ENCODE assay signal across 14 cellular contexts in genomic region chr16:74169687-74170522, GRCh38.
DNase-seq lines count a peak whose midpoint lies in the region; ATAC-seq and TF ChIP-seq lines count a peak whose summit lies in the region.
"Had no signal": no experiment of that assay in that cellular context is flagged by ENCODE, and none has a peak within 500 bp of the region (broad histone marks: within the 10 kb centered on the region; RNA-seq: fewer than 3 reads in every experiment).

No MANE protein-coding gene starts in this region.

- intact Hi-C loops in psoas muscle (cut with DNase I): no loop called here

- WGBS in psoas muscle, 3 donors: 11 to 20% (median 16%) methylated on average over 12 of the region's 12 CpGs

- no peak for ATAC-seq in psoas muscle
- no peak for ATAC-seq in activated T-cell treated with anti-CD3 and anti-CD28 coated beads, Interleukin-2, amount 50 U/mL, for 4 hours
- ATAC-seq in HG03159 (IDR thresholded peaks at IDR 0.05; ENCODE audit: unreplicated experiment): no peak

- no peak overlapping the region for H3K4me3 Mint-ChIP-seq in activated T-cell treated with anti-CD3 and anti-CD28 coated beads, Interleukin-2, amount 50 U/mL, for 4 hours
- H3K4me3 Mint-ChIP-seq: activated naive CD4-positive, alpha-beta T cell treated with anti-CD3 and anti-CD28 coated beads for 36 hours; memory B cell had no signal

- H3K4me3 ChIP-seq in MG63: peak overlapping the region; percentile 34
- H3K4me3 ChIP-seq in fibroblast of mammary gland (ENCODE audit: control insufficient read depth, low read depth, low read length): peak overlapping the region; percentile 9
- peak overlapping the region; percentile 36 for H3K4me3 ChIP-seq in psoas muscle
- H3K4me3 ChIP-seq in Peyer's patch: peak overlapping the region in 1 of 4 donors; percentile 35

- TF ChIP-seq CTCF in fibroblast of mammary gland (conservative IDR thresholded peaks at IDR 0.05; ENCODE audit: control insufficient read depth, insufficient read depth, low read depth, low read length): no peak
- no peak for TF ChIP-seq CTCF in psoas muscle (IDR thresholded peaks at IDR 0.05)
- no peak for TF ChIP-seq CTCF in Peyer's patch (IDR thresholded peaks at IDR 0.05)

- DNase-seq in AG20443 (ENCODE audit: low spot score): peak; percentile 11
- peak; percentile 19 for DNase-seq in MG63
- DNase-seq in fibroblast of mammary gland (ENCODE audit: low read depth): peak; percentile 40
- DNase-seq in psoas muscle: no peak
- no peak for DNase-seq in OCI-M2 (lab: John Stamatoyannopoulos, UW; ENCODE audit: unreplicated experiment)
- no peak for DNase-seq in activated T-cell treated with anti-CD3 and anti-CD28 coated beads, Interleukin-2, amount 50 U/mL, for 4 hours
- no peak for DNase-seq in Peyer's patch
- DNase-seq: activated CD4-positive, CD25-positive, alpha-beta regulatory T cell; activated naive CD4-positive, alpha-beta T cell treated with anti-CD3 and anti-CD28 coated beads for 36 hours; NCI-H1694 had no signal

- H3K9me3 ChIP-seq in MG63 (no peaks in the 10 kb centered on the region), psoas muscle (peaks cover 5% of the 10 kb centered on the region), Peyer's patch (no peaks in the 10 kb centered on the region)

- no peaks in the 10 kb centered on the region for H3K36me3 ChIP-seq in MG63
- H3K36me3 ChIP-seq in psoas muscle (ENCODE audit: insufficient read depth in 1 of 2, low read depth in 1 of 2): no peaks in the 10 kb centered on the region
- no peaks in the 10 kb centered on the region for H3K36me3 ChIP-seq in Peyer's patch

- no peaks in the 10 kb centered on the region for H3K9me3 Mint-ChIP-seq in activated T-cell treated with anti-CD3 and anti-CD28 coated beads, Interleukin-2, amount 50 U/mL, for 4 hours
- H3K9me3 Mint-ChIP-seq: activated naive CD4-positive, alpha-beta T cell treated with anti-CD3 and anti-CD28 coated beads for 36 hours had no signal

- H3K4me1 ChIP-seq in psoas muscle: no peaks in the 10 kb centered on the region
- H3K4me1 ChIP-seq in Peyer's patch: no peaks in the 10 kb centered on the region

- H3K36me3 Mint-ChIP-seq in activated T-cell treated with anti-CD3 and anti-CD28 coated beads, Interleukin-2, amount 50 U/mL, for 4 hours (ENCODE audit: insufficient read depth): no peaks in the 10 kb centered on the region
- H3K36me3 Mint-ChIP-seq: memory B cell had no signal

- no peaks in the 10 kb centered on the region for H3K27me3 ChIP-seq in MG63
- H3K27me3 ChIP-seq in psoas muscle (ENCODE audit: insufficient read depth in 3 of 3, low read length in 2 of 3): no peaks in the 10 kb centered on the region
- no peaks in the 10 kb centered on the region for H3K27me3 ChIP-seq in Peyer's patch

- H3K27ac ChIP-seq in psoas muscle (no peak overlapping the region), Peyer's patch (peak overlapping the region in 2 of 4 donors; percentile 15 to 42)
- H3K27ac ChIP-seq: C4-2B, epithelial cell of prostate had no signal

- H3K27me3 Mint-ChIP-seq in activated T-cell treated with anti-CD3 and anti-CD28 coated beads, Interleukin-2, amount 50 U/mL, for 4 hours (ENCODE audit: low read depth): peaks cover 6% of the 10 kb centered on the region

- no peak for TF ChIP-seq POLR2A in Peyer's patch (IDR thresholded peaks at IDR 0.05)

- no peaks in the 10 kb centered on the region for H3K4me1 Mint-ChIP-seq in activated T-cell treated with anti-CD3 and anti-CD28 coated beads, Interleukin-2, amount 50 U/mL, for 4 hours (ENCODE audit: low read depth)
- H3K4me1 Mint-ChIP-seq: memory B cell had no signal

Comparison
In these comparisons a context has a peak if more than half of its experiments do, and no peak if none do; other contexts are left out.
1. DNase-seq: peak in AG20443 (single experiment), MG63 (single experiment) and fibroblast of mammary gland (single experiment); none in psoas muscle (0 of 2), OCI-M2 (single experiment), activated T-cell treated with anti-CD3 and anti-CD28 coated beads, Interleukin-2, amount 50 U/mL, for 4 hours (single experiment) and Peyer's patch (0 of 3).